ENCODE assay signal across 1 cellular context in the genomic region with DNA sequence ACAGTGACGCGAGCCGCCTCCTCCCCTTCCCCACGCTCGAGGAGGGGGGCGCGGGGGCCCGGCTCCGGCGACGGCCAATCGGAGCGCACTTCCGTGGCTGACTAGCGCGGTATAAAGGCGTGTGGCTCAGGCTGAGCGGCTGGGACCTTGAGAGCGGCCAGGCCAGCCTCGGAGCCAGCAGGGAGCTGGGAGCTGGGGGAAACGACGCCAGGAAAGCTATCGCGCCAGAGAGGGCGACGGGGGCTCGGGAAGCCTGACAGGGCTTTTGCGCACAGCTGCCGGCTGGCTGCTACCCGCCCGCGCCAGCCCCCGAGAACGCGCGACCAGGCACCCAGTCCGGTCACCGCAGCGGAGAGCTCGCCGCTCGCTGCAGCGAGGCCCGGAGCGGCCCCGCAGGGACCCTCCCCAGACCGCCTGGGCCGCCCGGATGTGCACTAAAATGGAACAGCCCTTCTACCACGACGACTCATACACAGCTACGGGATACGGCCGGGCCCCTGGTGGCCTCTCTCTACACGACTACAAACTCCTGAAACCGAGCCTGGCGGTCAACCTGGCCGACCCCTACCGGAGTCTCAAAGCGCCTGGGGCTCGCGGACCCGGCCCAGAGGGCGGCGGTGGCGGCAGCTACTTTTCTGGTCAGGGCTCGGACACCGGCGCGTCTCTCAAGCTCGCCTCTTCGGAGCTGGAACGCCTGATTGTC.
TF ChIP-seq lines count a peak whose summit lies in the region.

A gene (plus strand): TSS at position 142 of the 703 bp plus-strand sequence. CDS start 286 bp downstream, at position 428.

TF ChIP-seq in H1, 55 proteins besides CTCF, POLR2A, EP300 and RAD21:
- TF ChIP-seq SP4 (IDR thresholded peaks at IDR 0.05; ENCODE audit: low read length) (no peak), TEAD4 (IDR thresholded peaks at IDR 0.05; ENCODE audit: low read depth, low read length) (no peak), EZH2 (IDR thresholded peaks at IDR 0.05; ENCODE audit: low read depth, low read length, severe bottlenecking) (no peak), PHF8 (conservative IDR thresholded peaks at IDR 0.05; ENCODE audit: low read depth, low read length) (peak; percentile 64), SIN3A (conservative IDR thresholded peaks at IDR 0.05 in 1 of 2, IDR thresholded peaks at IDR 0.05 in 1 of 2; ENCODE audit: low read depth in 1 of 2, low read length in 2 of 2) (no peak; a peak in 1 of 4 replicates), KDM4A (IDR thresholded peaks at IDR 0.05; ENCODE audit: low read depth, low read length, severe bottlenecking) (no peak), TAF7 (optimal IDR thresholded peaks at IDR 0.05; ENCODE audit: borderline replicate concordance, low read depth, low read length) (peak; percentile 92), GABPA (IDR thresholded peaks at IDR 0.05; ENCODE audit: borderline replicate concordance, insufficient read depth, low read length) (peak; percentile 58; the same call in 1 of the 2 replicates), SIRT6 (IDR thresholded peaks at IDR 0.05; ENCODE audit: low read length) (no peak), CREB1 (IDR thresholded peaks at IDR 0.05) (peak; percentile 57; the same call in 1 of the 2 replicates), JUND (IDR thresholded peaks at IDR 0.05; ENCODE audit: low read length) (no peak), POLR2AphosphoS5 (IDR thresholded peaks at IDR 0.05; ENCODE audit: low read depth, low read length) (peak; percentile 99), SP1 (IDR thresholded peaks at IDR 0.05; ENCODE audit: low read depth, low read length) (0 out of 2 replicates have a peak, but pooled peaks have one; percentile 19), CHD2 (IDR thresholded peaks at IDR 0.05; ENCODE audit: low read length) (no peak), GTF2F1 (IDR thresholded peaks at IDR 0.05; ENCODE audit: borderline replicate concordance, low read depth, low read length) (0 out of 2 replicates have a peak, but pooled peaks have one; percentile 62), CEBPB (IDR thresholded peaks at IDR 0.05; ENCODE audit: low read depth, low read length) (no peak), TBP (IDR thresholded peaks at IDR 0.05; ENCODE audit: low read depth, low read length) (peak; percentile 94), ASH2L (IDR thresholded peaks at IDR 0.05; ENCODE audit: low read length) (peak; percentile 34), TAF1 (IDR thresholded peaks at IDR 0.05; ENCODE audit: low read depth, low read length) (peak; percentile 93)
- TF ChIP-seq, protein P1, sequence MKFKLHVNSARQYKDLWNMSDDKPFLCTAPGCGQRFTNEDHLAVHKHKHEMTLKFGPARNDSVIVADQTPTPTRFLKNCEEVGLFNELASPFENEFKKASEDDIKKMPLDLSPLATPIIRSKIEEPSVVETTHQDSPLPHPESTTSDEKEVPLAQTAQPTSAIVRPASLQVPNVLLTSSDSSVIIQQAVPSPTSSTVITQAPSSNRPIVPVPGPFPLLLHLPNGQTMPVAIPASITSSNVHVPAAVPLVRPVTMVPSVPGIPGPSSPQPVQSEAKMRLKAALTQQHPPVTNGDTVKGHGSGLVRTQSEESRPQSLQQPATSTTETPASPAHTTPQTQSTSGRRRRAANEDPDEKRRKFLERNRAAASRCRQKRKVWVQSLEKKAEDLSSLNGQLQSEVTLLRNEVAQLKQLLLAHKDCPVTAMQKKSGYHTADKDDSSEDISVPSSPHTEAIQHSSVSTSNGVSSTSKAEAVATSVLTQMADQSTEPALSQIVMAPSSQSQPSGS (IDR thresholded peaks at IDR 0.05; ENCODE audit: low read length) = no peak
- TF ChIP-seq, protein P2, sequence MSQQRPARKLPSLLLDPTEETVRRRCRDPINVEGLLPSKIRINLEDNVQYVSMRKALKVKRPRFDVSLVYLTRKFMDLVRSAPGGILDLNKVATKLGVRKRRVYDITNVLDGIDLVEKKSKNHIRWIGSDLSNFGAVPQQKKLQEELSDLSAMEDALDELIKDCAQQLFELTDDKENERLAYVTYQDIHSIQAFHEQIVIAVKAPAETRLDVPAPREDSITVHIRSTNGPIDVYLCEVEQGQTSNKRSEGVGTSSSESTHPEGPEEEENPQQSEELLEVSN (IDR thresholded peaks at IDR 0.05) = peak; percentile 38
TF ChIP-seq in H1: peak in this region for 11.
